In the genomic region with DNA sequence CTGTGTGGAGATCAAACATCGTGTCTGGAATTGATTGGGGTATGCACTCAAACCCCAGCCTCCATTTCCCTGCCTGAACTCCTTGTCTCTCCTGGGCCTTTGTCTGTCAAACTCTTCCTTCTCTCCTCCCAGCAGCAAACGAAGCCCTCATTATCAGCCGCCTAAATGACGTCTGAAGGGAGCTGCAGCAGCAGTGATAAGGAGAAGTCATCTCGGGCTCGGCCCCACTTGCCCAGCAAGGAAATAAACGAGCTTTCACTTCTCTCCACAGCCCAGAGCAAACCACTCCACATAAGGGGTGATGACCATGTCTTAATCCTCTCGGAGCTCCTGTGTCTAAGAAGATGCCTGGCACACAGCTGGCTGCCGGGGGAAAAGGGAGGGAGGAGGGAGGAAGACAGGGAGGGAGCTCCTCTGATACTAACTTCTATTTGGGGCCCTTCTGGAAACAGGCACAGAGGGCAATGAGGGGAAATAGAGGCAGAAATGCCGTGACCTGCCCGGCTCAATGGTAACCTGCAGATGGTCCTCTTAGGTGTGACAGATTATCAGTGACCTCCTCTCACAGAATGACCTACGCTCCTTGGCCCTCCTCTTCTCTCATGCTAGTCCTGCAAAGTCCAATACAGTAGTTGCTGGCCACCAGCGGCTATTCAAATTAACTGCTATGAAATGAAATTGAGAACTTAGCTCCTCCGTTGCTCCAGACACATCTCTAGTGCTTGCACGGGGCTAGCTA, we compare ENCODE assay signal across 14 cellular contexts.
"Had no signal": no experiment of that assay in that cellular context is flagged by ENCODE, and none has a peak within 500 bp of the region (broad histone marks: within the 10 kb centered on the region; RNA-seq: fewer than 3 reads in every experiment).

No MANE protein-coding gene starts in this region.

- H3K4me1 Mint-ChIP-seq: activated naive CD8-positive, alpha-beta T cell treated with anti-CD3 and anti-CD28 coated beads, Interleukin-2, amount 10 ng/mL, durations not matched to agents 7 days and 5 days; T-cell had no signal

- H3K27ac Mint-ChIP-seq: activated naive CD8-positive, alpha-beta T cell treated with anti-CD3 and anti-CD28 coated beads, Interleukin-2, amount 10 ng/mL, durations not matched to agents 7 days and 5 days; activated T-cell treated with anti-CD3 and anti-CD28 coated beads, Interleukin-2, amount 50 U/mL, for 24 hours; T-cell had no signal

- H3K36me3 Mint-ChIP-seq: activated naive CD8-positive, alpha-beta T cell treated with anti-CD3 and anti-CD28 coated beads, Interleukin-2, amount 10 ng/mL, durations not matched to agents 7 days and 5 days; T-cell had no signal

- H3K4me3 Mint-ChIP-seq: activated naive CD8-positive, alpha-beta T cell treated with anti-CD3 and anti-CD28 coated beads, Interleukin-2, amount 10 ng/mL, durations not matched to agents 7 days and 5 days; activated T-cell treated with anti-CD3 and anti-CD28 coated beads, Interleukin-2, amount 50 U/mL, for 24 hours; T-cell had no signal

- ATAC-seq: activated CD4-positive, CD25-positive, alpha-beta regulatory T cell treated with anti-CD3 and anti-CD28 coated beads, Interleukin-2, amount 50 U/mL, for 24 hours; esophagus mucosa; left lung; T-cell had no signal

- H3K9me3 Mint-ChIP-seq: activated naive CD8-positive, alpha-beta T cell treated with anti-CD3 and anti-CD28 coated beads, Interleukin-2, amount 10 ng/mL, durations not matched to agents 7 days and 5 days; activated T-cell treated with anti-CD3 and anti-CD28 coated beads, Interleukin-2, amount 50 U/mL, for 24 hours; T-cell had no signal

- H3K27me3 Mint-ChIP-seq: activated naive CD8-positive, alpha-beta T cell treated with anti-CD3 and anti-CD28 coated beads, Interleukin-2, amount 10 ng/mL, durations not matched to agents 7 days and 5 days; activated T-cell treated with anti-CD3 and anti-CD28 coated beads, Interleukin-2, amount 50 U/mL, for 24 hours had no signal

- DNase-seq: activated gamma-delta T cell treated with Interleukin-2 at 50 U/mL for 16 hours; activated naive CD8-positive, alpha-beta T cell treated with anti-CD3 and anti-CD28 coated beads, Interleukin-2, amount 10 ng/mL, durations not matched to agents 7 days and 5 days; activated T-cell treated with anti-CD3 and anti-CD28 coated beads, Interleukin-2, amount 50 U/mL, for 24 hours; aorta; dorsolateral prefrontal cortex; foreskin fibroblast; left lung; ovary; stimulated activated CD4-positive, alpha-beta T cell treated with anti-CD3 and anti-CD28 coated beads, Interleukin-15, amount 100 ng/mL, for 24 hours; stimulated activated CD4-positive, alpha-beta T cell treated with anti-CD3 and anti-CD28 coated beads, Interleukin-4, amount 100 ng/mL, for 4 hours; T-cell; thyroid gland had no signal
